Comparison of ENCODE assay signal across 8 cellular contexts in genomic region chr7:92178928-92179373, GRCh38.
DNase-seq lines count a peak whose midpoint lies in the region; ATAC-seq and TF ChIP-seq lines count a peak whose summit lies in the region.

Gene LRRD1, minus strand, starts transcription at chr7:92179142. Its CDS starts 13,940 bp downstream, at chr7:92165202.

- peak; percentile 45 to 52 for DNase-seq in NCI-H187 (lab: John Stamatoyannopoulos, UW)
- DNase-seq in activated CD4-positive, CD25-positive, alpha-beta regulatory T cell treated with anti-CD3 and anti-CD28 coated beads, Interleukin-2, amount 50 U/mL, for 16 hours (ENCODE audit: low read depth, low spot score), result peak; percentile 80
- peak; percentile 87 for DNase-seq in cerebellar cortex (ENCODE audit: low spot score)
- peak; percentile 84 for DNase-seq in iris pigment epithelial cell (ENCODE audit: low read depth)
- DNase-seq in stimulated activated CD4-positive, alpha-beta T cell treated with anti-CD3 and anti-CD28 coated beads, Interleukin-12 subunit alpha, Interleukin-12 subunit beta, amount 100 ng/mL, for 24 hours (ENCODE audit: low read depth in 2 of 2), result peak; percentile 76 to 87
- no peak for DNase-seq in T1000 (lab: John Stamatoyannopoulos, UW)

- ATAC-seq in HG02678 (IDR thresholded peaks at IDR 0.05; ENCODE audit: unreplicated experiment), result peak; percentile 99

- peak; percentile 98 for TF ChIP-seq CTCF in GM12874 (IDR thresholded peaks at IDR 0.05; ENCODE audit: insufficient read depth, low read depth, low read length)
